1 cellular context compared by ENCODE assay signal in the genomic region with DNA sequence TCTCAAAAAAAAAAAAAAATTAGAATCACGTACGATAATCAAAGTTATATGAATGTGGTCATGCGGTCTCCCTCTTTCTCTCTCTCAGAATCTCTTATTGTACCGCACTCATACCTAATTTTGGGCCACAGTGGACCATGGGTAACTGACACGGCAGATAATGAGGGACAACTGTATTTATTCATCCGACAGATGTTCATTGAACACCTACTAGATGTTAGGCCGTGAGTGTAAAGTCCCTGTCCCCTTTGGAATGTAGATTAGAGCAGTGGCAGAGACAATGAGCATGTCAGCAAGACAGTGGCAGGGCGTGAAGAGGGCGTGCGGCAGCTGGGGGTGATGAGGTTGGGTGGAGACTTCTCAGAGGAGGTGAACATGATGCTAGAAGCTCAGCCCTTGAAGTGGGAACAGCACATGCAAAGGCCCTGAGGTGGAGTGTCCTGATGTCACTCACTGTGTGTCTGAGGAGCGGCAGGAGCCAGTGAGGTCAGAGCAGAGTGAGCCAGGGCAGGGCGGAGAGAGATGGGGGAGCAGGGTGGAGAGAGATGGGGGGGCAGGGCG.
TF ChIP-seq lines count a peak whose summit lies in the region.

No MANE protein-coding gene starts in this region.

TF ChIP-seq in IMR-90, 13 proteins besides CTCF, POLR2A, EP300 and RAD21:
- no peak for TF ChIP-seq MAZ (IDR thresholded peaks at IDR 0.05; ENCODE audit: borderline replicate concordance, low read depth, low read length)
- TF ChIP-seq, protein P1, sequence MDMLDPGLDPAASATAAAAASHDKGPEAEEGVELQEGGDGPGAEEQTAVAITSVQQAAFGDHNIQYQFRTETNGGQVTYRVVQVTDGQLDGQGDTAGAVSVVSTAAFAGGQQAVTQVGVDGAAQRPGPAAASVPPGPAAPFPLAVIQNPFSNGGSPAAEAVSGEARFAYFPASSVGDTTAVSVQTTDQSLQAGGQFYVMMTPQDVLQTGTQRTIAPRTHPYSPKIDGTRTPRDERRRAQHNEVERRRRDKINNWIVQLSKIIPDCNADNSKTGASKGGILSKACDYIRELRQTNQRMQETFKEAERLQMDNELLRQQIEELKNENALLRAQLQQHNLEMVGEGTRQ (IDR thresholded peaks at IDR 0.05; ENCODE audit: low read depth, low read length), result no peak
- no peak for TF ChIP-seq NFE2L2 (IDR thresholded peaks at IDR 0.05; ENCODE audit: low read depth, low read length)
- TF ChIP-seq, protein P2, sequence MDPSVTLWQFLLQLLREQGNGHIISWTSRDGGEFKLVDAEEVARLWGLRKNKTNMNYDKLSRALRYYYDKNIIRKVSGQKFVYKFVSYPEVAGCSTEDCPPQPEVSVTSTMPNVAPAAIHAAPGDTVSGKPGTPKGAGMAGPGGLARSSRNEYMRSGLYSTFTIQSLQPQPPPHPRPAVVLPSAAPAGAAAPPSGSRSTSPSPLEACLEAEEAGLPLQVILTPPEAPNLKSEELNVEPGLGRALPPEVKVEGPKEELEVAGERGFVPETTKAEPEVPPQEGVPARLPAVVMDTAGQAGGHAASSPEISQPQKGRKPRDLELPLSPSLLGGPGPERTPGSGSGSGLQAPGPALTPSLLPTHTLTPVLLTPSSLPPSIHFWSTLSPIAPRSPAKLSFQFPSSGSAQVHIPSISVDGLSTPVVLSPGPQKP (IDR thresholded peaks at IDR 0.05; ENCODE audit: borderline replicate concordance, low read depth, low read length), result no peak
- TF ChIP-seq FOS (IDR thresholded peaks at IDR 0.05; ENCODE audit: low read depth, low read length), result no peak
- TF ChIP-seq RFX5 (IDR thresholded peaks at IDR 0.05; ENCODE audit: low read depth, low read length), result no peak
- TF ChIP-seq BHLHE40 (IDR thresholded peaks at IDR 0.05; ENCODE audit: low read depth, low read length), result no peak
- no peak for TF ChIP-seq MXI1 (IDR thresholded peaks at IDR 0.05; ENCODE audit: borderline replicate concordance, low read depth, low read length)
